15 cellular contexts compared by ENCODE assay signal in the genomic region with DNA sequence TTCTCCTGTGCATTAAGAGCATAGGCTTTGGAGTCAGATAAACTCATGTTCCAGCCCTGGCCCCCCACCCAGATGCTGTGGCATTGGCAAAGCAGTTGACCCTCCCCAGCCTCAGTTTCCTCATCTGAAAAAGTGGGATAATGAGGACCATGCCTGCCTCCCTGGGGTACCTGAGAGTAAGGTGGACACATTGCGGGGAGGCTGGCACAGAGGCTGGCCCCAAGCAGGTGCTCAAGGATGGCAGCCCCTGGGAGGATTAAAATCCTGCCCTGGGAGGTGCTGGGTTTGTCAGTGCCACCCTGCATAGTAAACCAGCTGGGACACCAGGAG. TPM values are rescaled to one million over a fixed set of nuclear protein-coding genes. Genes with fewer than 3 reads are reported as not detected.
A peak's percentile ranks its signal among the peaks of the same experiment; 100 is the strongest.
DNase-seq lines count a peak whose midpoint lies in the region; ATAC-seq, FAIRE-seq and TF ChIP-seq lines count a peak whose summit lies in the region.
"Had no signal": no experiment of that assay in that cellular context is flagged by ENCODE, and none has a peak within 500 bp of the region (broad histone marks: within the 10 kb centered on the region; RNA-seq: fewer than 3 reads in every experiment).

No MANE protein-coding gene starts in this region.

- H3K36me3 ChIP-seq in Caco-2 (ENCODE audit: control insufficient read depth, insufficient read depth, low read length) (no peaks in the 10 kb centered on the region), PC-3 (ENCODE audit: low read depth, low read length) (no peaks in the 10 kb centered on the region), neural cell (ENCODE audit: insufficient read depth, low read length) (no peaks in the 10 kb centered on the region), mesenchymal stem cell (ENCODE audit: control insufficient read depth in 1 of 2, insufficient read depth in 2 of 2, low read depth in 1 of 2, low read length in 2 of 2) (no peaks in the 10 kb centered on the region), H7 (replicated peaks; ENCODE audit: control insufficient read depth, insufficient read depth, low read length) (no peaks in the 10 kb centered on the region)
- H3K36me3 ChIP-seq: MG63, Peyer's patch, SJCRH30 had no signal

- ATAC-seq in A549: no peak
- no peak for ATAC-seq in PC-3
- ATAC-seq in HG02840 (IDR thresholded peaks at IDR 0.05; ENCODE audit: low FRiP score, unreplicated experiment): no peak

- intact Hi-C loops in Caco-2 (cut with micrococcal nuclease; ENCODE audit: unreplicated experiment) (loop anchor here (2.0 kb wide), 3 partner anchors 54 to 250 kb away; a partner anchor contains a TSS), PC-3 (cut with micrococcal nuclease) (loop anchor here (5.0 to 10.0 kb wide), 2 partner anchors 92 to 175 kb away; a partner anchor contains a TSS)

- H3K9me3 Mint-ChIP-seq in Caco-2 (ENCODE audit: unreplicated experiment): no peaks in the 10 kb centered on the region
- H3K9me3 Mint-ChIP-seq: CD4-positive, alpha-beta T cell; GM23338 had no signal

- H3K79me2 ChIP-seq in PC-3 (ENCODE audit: low read length) (no peaks in the 10 kb centered on the region), neural cell (replicated peaks; ENCODE audit: insufficient read depth, low read length) (no peaks in the 10 kb centered on the region)

- peaks cover 8% of the 10 kb centered on the region for H3K36me3 Mint-ChIP-seq in Caco-2 (ENCODE audit: insufficient read depth, unreplicated experiment)

- H3K4me1 Mint-ChIP-seq in Caco-2 (ENCODE audit: low read depth, unreplicated experiment): peaks cover 21% of the 10 kb centered on the region

- TF ChIP-seq CTCF in A549 (IDR thresholded peaks at IDR 0.05): no peak
- no peak for TF ChIP-seq CTCF in Caco-2 (IDR thresholded peaks at IDR 0.05; ENCODE audit: insufficient read depth in 1 of 2, low read depth in 1 of 2, low read length in 1 of 2, severe bottlenecking in 1 of 2, unreplicated experiment in 1 of 2)
- TF ChIP-seq CTCF in PC-3 (conservative IDR thresholded peaks at IDR 0.05; ENCODE audit: low read depth, low read length): no peak
- TF ChIP-seq CTCF in neural cell (IDR thresholded peaks at IDR 0.05; ENCODE audit: poor library complexity, severe bottlenecking): no peak

- H3K4me1 ChIP-seq in A549 (peaks cover 18% of the 10 kb centered on the region; the same call in 2 of the 3 replicates), Caco-2 (peaks cover 62% of the 10 kb centered on the region), PC-3 (ENCODE audit: insufficient read depth, low read length) (peaks cover 38% of the 10 kb centered on the region), mesenchymal stem cell (ENCODE audit: control insufficient read depth, insufficient read depth, low read depth, low read length) (peaks cover 36% of the 10 kb centered on the region)

- no peaks in the 10 kb centered on the region for H4K20me1 ChIP-seq in PC-3 (ENCODE audit: low read length)
- H4K20me1 ChIP-seq in neural cell (ENCODE audit: insufficient read depth): no peaks in the 10 kb centered on the region

- POLR2A ChIA-PET in A549 (lab: Yijun Ruan, JAX) (no interaction called here), Caco-2 (lab: Charles Lee) (interaction anchor here (0.5 to 2.7 kb wide), 13 partner anchors 14 to 891 kb away, joined by 3 to 40 read pairs (median 5); a partner anchor contains a TSS), PC-3 (lab: Charles Lee; ENCODE audit: unreplicated experiment) (interaction anchor here (0.6 to 0.7 kb wide), 2 partner anchors 165 to 249 kb away, joined by 5 read pairs; no protein-coding TSS in a partner anchor)

- no peak overlapping the region for H2BK15ac ChIP-seq in mesenchymal stem cell (ENCODE audit: low read depth, poor library complexity, severe bottlenecking)

- H3K9me2 ChIP-seq in PC-3 (replicated peaks; ENCODE audit: low read length) (no peaks in the 10 kb centered on the region), neural cell (ENCODE audit: insufficient read depth, low read length) (no peaks in the 10 kb centered on the region)

- no peak overlapping the region for H4K8ac ChIP-seq in mesenchymal stem cell (ENCODE audit: low read length)

- H2BK120ac ChIP-seq in mesenchymal stem cell (ENCODE audit: low read depth, low read length): no peak overlapping the region

- H3K9ac ChIP-seq in PC-3 (ENCODE audit: low read length) (no peak overlapping the region), neural cell (ENCODE audit: low read length) (peak overlapping the region; percentile 29), mesenchymal stem cell (ENCODE audit: low read length) (no peak overlapping the region)

- no peaks in the 10 kb centered on the region for H3K27me3 Mint-ChIP-seq in Caco-2 (ENCODE audit: insufficient read depth, unreplicated experiment)

- H3K9me3 ChIP-seq in A549 (no peaks in the 10 kb centered on the region), Caco-2 (no peaks in the 10 kb centered on the region), PC-3 (ENCODE audit: low read length) (no peaks in the 10 kb centered on the region), neural cell (ENCODE audit: low read length) (no peaks in the 10 kb centered on the region), mesenchymal stem cell (ENCODE audit: control insufficient read depth, low read length) (no peaks in the 10 kb centered on the region)
- H3K9me3 ChIP-seq: MG63, Peyer's patch, SJCRH30 had no signal

- H3K14ac ChIP-seq in mesenchymal stem cell (ENCODE audit: low read length in 2 of 2): no peak overlapping the region

- H3K4me2 ChIP-seq in A549 (peak overlapping the region; percentile 93; the same call in 1 of the 3 replicates), PC-3 (ENCODE audit: low read length) (peak overlapping the region; percentile 87; the same call in 1 of the 2 replicates), neural cell (ENCODE audit: low read length) (no peak overlapping the region), mesenchymal stem cell (ENCODE audit: low read length, poor library complexity, severe bottlenecking) (no peak overlapping the region)

- no peak overlapping the region for H3K18ac ChIP-seq in mesenchymal stem cell (ENCODE audit: low read depth in 1 of 2, low read length in 2 of 2)

- no peak for DNase-seq in A549 (ENCODE audit: low read depth in 1 of 2, low spot score in 1 of 2)
- DNase-seq in Caco-2: peak in 1 of 2 experiments; percentile 21
- DNase-seq in PC-3: no peak
- no peak for DNase-seq in mesenchymal stem cell
- no peak for DNase-seq in H7
- DNase-seq: NCI-H1417 treated with DMSO at 0.1 percent for 48 hours had no signal

- no peak for TF ChIP-seq RAD21 in A549 (conservative IDR thresholded peaks at IDR 0.05 in 1 of 2, IDR thresholded peaks at IDR 0.05 in 1 of 2)
- TF ChIP-seq RAD21 in neural cell (conservative IDR thresholded peaks at IDR 0.05): no peak

- BruUV-seq in Caco-2 (replicated peaks; lab: Mats Ljungman, UMichigan): TSS peak; percentile 97
- BruUV-seq in PC-3 (replicated peaks; lab: Mats Ljungman, UMichigan): no TSS peak

- H2AK5ac ChIP-seq in mesenchymal stem cell (ENCODE audit: low read length, severe bottlenecking): no peak overlapping the region

- no peak overlapping the region for H2AFZ ChIP-seq in PC-3 (ENCODE audit: low read length)
- no peak overlapping the region for H2AFZ ChIP-seq in neural cell (ENCODE audit: low read depth, low read length)
- H2AFZ ChIP-seq in mesenchymal stem cell (ENCODE audit: low read depth, low read length): no peak overlapping the region

- TF ChIP-seq EP300 in A549 (IDR thresholded peaks at IDR 0.05) (no peak), neural cell (conservative IDR thresholded peaks at IDR 0.05; ENCODE audit: poor library complexity, severe bottlenecking) (no peak)

- H3K79me1 ChIP-seq in mesenchymal stem cell (replicated peaks; ENCODE audit: low read length, poor library complexity, severe bottlenecking): no peaks in the 10 kb centered on the region

- peak overlapping the region; percentile 76 for H3K27ac Mint-ChIP-seq in Caco-2 (ENCODE audit: unreplicated experiment)
- H3K27ac Mint-ChIP-seq: CD4-positive, alpha-beta T cell; GM23338 had no signal

- peak overlapping the region in 1 of 2 experiments; percentile 19 for H3K23ac ChIP-seq in mesenchymal stem cell (ENCODE audit: low read length in 2 of 2)

- H3K4me3 ChIP-seq in A549 (no peak overlapping the region), Caco-2 (ENCODE audit: low read depth, low read length) (peak overlapping the region; percentile 56), PC-3 (ENCODE audit: low read length) (no peak overlapping the region), neural cell (ENCODE audit: low read length) (peak overlapping the region; percentile 63), mesenchymal stem cell (ENCODE audit: insufficient read depth in 1 of 2, low read depth in 1 of 2, low read length in 2 of 2) (no peak overlapping the region), H7 (ENCODE audit: insufficient read depth, low read depth, low read length) (no peak overlapping the region)
- H3K4me3 ChIP-seq: MG63, SJCRH30 had no signal

- H3K4me3 Mint-ChIP-seq in Caco-2 (ENCODE audit: unreplicated experiment): peak overlapping the region; percentile 75
- H3K4me3 Mint-ChIP-seq: CD4-positive, alpha-beta T cell had no signal

- TF ChIP-seq POLR2A in A549 (IDR thresholded peaks at IDR 0.05; ENCODE audit: low read length): no peak

- CTCF ChIA-PET in A549 (lab: Yijun Ruan, JAX): interaction anchor here (0.6 to 10.4 kb wide), 37 partner anchors 9 to 648 kb away, joined by 3 to 254 read pairs (median 4); a partner anchor contains a TSS
- CTCF ChIA-PET in Caco-2 (lab: Charles Lee): interaction anchor here (0.6 to 3.3 kb wide), 32 partner anchors 9 to 812 kb away, joined by 3 to 37 read pairs (median 5); a partner anchor contains a TSS
- CTCF ChIA-PET in PC-3 (lab: Charles Lee): interaction anchor here (0.6 to 2.1 kb wide), 8 partner anchors 20 to 744 kb away, joined by 3 to 6 read pairs (median 4); no protein-coding TSS in a partner anchor

- H3K27me3 ChIP-seq in Caco-2 (replicated peaks; ENCODE audit: control insufficient read depth, insufficient read depth, low read length) (no peaks in the 10 kb centered on the region), PC-3 (ENCODE audit: low read length) (0 out of 2 replicates have a peak, but pooled peaks cover under 1% of the 10 kb centered on the region), neural cell (ENCODE audit: insufficient read depth, low read depth, low read length) (no peaks in the 10 kb centered on the region), mesenchymal stem cell (ENCODE audit: control insufficient read depth in 1 of 2, insufficient read depth in 1 of 2, low read length in 2 of 2) (peaks cover 66 to 89% of the 10 kb centered on the region in 2 experiments), H7 (ENCODE audit: control insufficient read depth, insufficient read depth, low read length) (peaks cover 23% of the 10 kb centered on the region)

- no peak overlapping the region for H2BK12ac ChIP-seq in mesenchymal stem cell (ENCODE audit: low read length in 2 of 2)

- 36% methylated on average over 1 of the region's 1 CpG for WGBS in A549 (ENCODE audit: missing lambda C conversion rate)
- 93% methylated on average over 1 of the region's 1 CpG for whole genome bisulfite sequencing in mesenchymal stem cell

- H3F3A ChIP-seq in PC-3 (ENCODE audit: low read length, unreplicated experiment): no peaks in the 10 kb centered on the region
- no peaks in the 10 kb centered on the region for H3F3A ChIP-seq in neural cell (ENCODE audit: insufficient read depth, low read length, poor library complexity, severe bottlenecking)

- no peak for FAIRE-seq in A549 (lab: Jason Lieb, UNC)

- no peak overlapping the region for H3K4ac ChIP-seq in mesenchymal stem cell (ENCODE audit: low read depth in 1 of 2, low read length in 2 of 2)

- no peak overlapping the region for H4K91ac ChIP-seq in mesenchymal stem cell (ENCODE audit: low read length)

- no peak overlapping the region for H2BK5ac ChIP-seq in mesenchymal stem cell (ENCODE audit: low read depth, low read length, poor library complexity, severe bottlenecking)

- H3K27ac ChIP-seq in A549: no peak overlapping the region
- no peak overlapping the region for H3K27ac ChIP-seq in PC-3 (ENCODE audit: low read length)
- H3K27ac ChIP-seq in neural cell (ENCODE audit: low read length): no peak overlapping the region
- H3K27ac ChIP-seq in mesenchymal stem cell (ENCODE audit: low read length, poor library complexity, severe bottlenecking): no peak overlapping the region
- H3K27ac ChIP-seq: Peyer's patch, SJCRH30 had no signal

RNA-seq across cellular contexts. Expression of a gene that starts 11.8 kb away (rescaled TPM):
- not detected in 2 replicates for polyA plus RNA-seq in A549 (2011; rRNA removed)
- polyA plus RNA-seq in A549 (2012; cell fraction: cytosol; rRNA removed): not detected in 2 replicates
- polyA plus RNA-seq in A549 (2012; cell fraction: nucleus; rRNA removed): not detected in 2 replicates
- polyA plus RNA-seq in A549 (2017; fragmentation: RNase III; extraction: RNeasy Plus Mini Kit Qiagen cat#74134 plus additional on column Dnase treatment): not detected in 3 replicates
- not detected in 2 replicates for polyA minus RNA-seq in A549 (2011; rRNA and poly(A)+ RNA removed)
- total RNA-seq in Caco-2 (2022): 0.30 and 0.34 TPM in 2 replicates
- not detected in 2 replicates for total RNA-seq in PC-3 (2014; rRNA removed)
- polyA plus RNA-seq in neural cell: not detected in 2 replicates
- polyA minus RNA-seq in neural cell: not detected in 2 replicates
- not detected for polyA plus RNA-seq in mesenchymal stem cell (2013, experiment 1 of 2)
- not detected for polyA plus RNA-seq in mesenchymal stem cell (2013, experiment 2 of 2)
- total RNA-seq in H7 (2014; rRNA removed; shearing (Covaris generic)): not detected in 2 replicates
- total RNA-seq: A172; CD4-positive, alpha-beta T cell; G401; GM23338; SJCRH30 had no signal
- polyA plus RNA-seq: GM23338 had no signal

RNA-seq across cellular contexts. Expression of a gene that starts 35.4 kb away (rescaled TPM):
- 7.4 and 8.2 TPM in 2 replicates for polyA plus RNA-seq in A549 (2011; rRNA removed)
- 14.4 and 18.3 TPM in 2 replicates for polyA plus RNA-seq in A549 (2012; cell fraction: cytosol; rRNA removed)
- 29.6 and 34.9 TPM in 2 replicates for polyA plus RNA-seq in A549 (2012; cell fraction: nucleus; rRNA removed)
- 13.6 to 16.4 TPM (median 14.9 TPM) in 3 replicates for polyA plus RNA-seq in A549 (2017; fragmentation: RNase III; extraction: RNeasy Plus Mini Kit Qiagen cat#74134 plus additional on column Dnase treatment)
- 11.6 and 13.7 TPM in 2 replicates for polyA minus RNA-seq in A549 (2011; rRNA and poly(A)+ RNA removed)
- total RNA-seq in Caco-2 (2022): 50.0 and 52.8 TPM in 2 replicates
- total RNA-seq in PC-3 (2014; rRNA removed): 39.2 and 43.9 TPM in 2 replicates
- 15.9 and 16.9 TPM in 2 replicates for polyA plus RNA-seq in neural cell
- polyA minus RNA-seq in neural cell: 27.1 and 28.5 TPM in 2 replicates
- 2.2 TPM for polyA plus RNA-seq in mesenchymal stem cell (2013, experiment 1 of 2)
- 1.9 TPM for polyA plus RNA-seq in mesenchymal stem cell (2013, experiment 2 of 2)
- total RNA-seq in H7 (2014; rRNA removed; shearing (Covaris generic)): 89.1 and 97.4 TPM in 2 replicates

RNA-seq across cellular contexts. Expression of a gene that starts 54.3 kb away (rescaled TPM):
- polyA plus RNA-seq in A549 (2011; rRNA removed) (1.5 and 2.8 TPM in 2 replicates), A549 (2017; fragmentation: RNase III; extraction: RNeasy Plus Mini Kit Qiagen cat#74134 plus additional on column Dnase treatment) (11.0 to 13.1 TPM (median 11.9 TPM) in 3 replicates), neural cell (15.4 and 27.6 TPM in 2 replicates)
- 3.5 and 3.8 TPM in 2 replicates for polyA plus RNA-seq in A549 (2012; cell fraction: cytosol; rRNA removed)
- polyA plus RNA-seq in A549 (2012; cell fraction: nucleus; rRNA removed): 4.8 and 7.2 TPM in 2 replicates
- 2.5 and 2.8 TPM in 2 replicates for polyA minus RNA-seq in A549 (2011; rRNA and poly(A)+ RNA removed)
- total RNA-seq in Caco-2 (2022) (34.3 and 36.6 TPM in 2 replicates), PC-3 (2014; rRNA removed) (11.3 and 12.8 TPM in 2 replicates)
- polyA minus RNA-seq in neural cell: 26.4 and 33.8 TPM in 2 replicates
- 2.9 TPM for polyA plus RNA-seq in mesenchymal stem cell (2013, experiment 1 of 2)
- 2.8 TPM for polyA plus RNA-seq in mesenchymal stem cell (2013, experiment 2 of 2)
- total RNA-seq in H7 (2014; rRNA removed; shearing (Covaris generic)): 1.4 and 1.9 TPM in 2 replicates

Comparison
In these comparisons a context has a peak if more than half of its experiments do, and no peak if none do; other contexts are left out.
1. H3K4me2 ChIP-seq: peak in A549 (single experiment) and PC-3 (single experiment); none in neural cell (single experiment) and mesenchymal stem cell (single experiment).
2. H3K4me3 ChIP-seq: peak in Caco-2 (single experiment) and neural cell (single experiment); none in A549 (single experiment), PC-3 (single experiment), mesenchymal stem cell (0 of 2) and H7 (single experiment).